9 cellular contexts compared by ENCODE assay signal in the genomic region with DNA sequence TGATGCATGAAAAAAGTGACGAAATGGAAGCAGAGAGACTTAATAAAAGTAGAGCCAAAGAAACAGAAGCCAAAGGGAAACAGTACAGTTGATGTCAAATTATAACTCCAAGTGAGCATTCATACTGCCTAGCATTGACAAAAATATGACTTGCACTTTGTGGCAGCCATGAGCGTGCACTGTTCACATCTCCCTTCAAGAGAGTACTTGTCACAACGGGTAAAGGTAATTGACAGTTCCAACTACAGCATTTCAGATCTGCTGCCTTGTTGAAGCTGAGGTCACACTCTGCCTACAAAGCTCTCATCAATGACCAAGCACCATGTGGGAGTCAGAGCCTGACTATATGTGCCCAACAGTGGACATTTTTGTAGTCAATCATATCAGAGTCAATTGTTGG. TPM values are rescaled to one million over a fixed set of nuclear protein-coding genes. Genes with fewer than 3 reads are reported as not detected.
"Had no signal": no experiment of that assay in that cellular context is flagged by ENCODE, and none has a peak within 500 bp of the region (broad histone marks: within the 10 kb centered on the region; RNA-seq: fewer than 3 reads in every experiment).

No MANE protein-coding gene starts in this region.

- ATAC-seq: HCT116, HepG2 had no signal

- H3K27ac ChIP-seq: HL-60 had no signal

- H3K4me1 Mint-ChIP-seq: IgD-negative memory B cell had no signal

- H3K9me3 ChIP-seq: HAP-1 had no signal

- H3K4me3 ChIP-seq: HAP-1 had no signal

- DNase-seq: GOT3, H7, HFFc6 had no signal

- H3K36me3 Mint-ChIP-seq: IgD-negative memory B cell had no signal

- H3K27me3 Mint-ChIP-seq: IgD-negative memory B cell had no signal

- H3K4me3 Mint-ChIP-seq: HFFc6, IgD-negative memory B cell had no signal

- FAIRE-seq: HepG2 had no signal

- H3K36me3 ChIP-seq: HAP-1 had no signal

- H3K27ac Mint-ChIP-seq: HFFc6, IgD-negative memory B cell had no signal

- H3K4me1 ChIP-seq: HAP-1 had no signal

RNA-seq across cellular contexts. Expression of gene IQUB, which starts 54.3 kb away (rescaled TPM):
- total RNA-seq: HT1080 had no signal
- polyA plus RNA-seq: HepG2, IgD-negative memory B cell had no signal
